Comparison of ENCODE assay signal across 26 cellular contexts in the genomic region with DNA sequence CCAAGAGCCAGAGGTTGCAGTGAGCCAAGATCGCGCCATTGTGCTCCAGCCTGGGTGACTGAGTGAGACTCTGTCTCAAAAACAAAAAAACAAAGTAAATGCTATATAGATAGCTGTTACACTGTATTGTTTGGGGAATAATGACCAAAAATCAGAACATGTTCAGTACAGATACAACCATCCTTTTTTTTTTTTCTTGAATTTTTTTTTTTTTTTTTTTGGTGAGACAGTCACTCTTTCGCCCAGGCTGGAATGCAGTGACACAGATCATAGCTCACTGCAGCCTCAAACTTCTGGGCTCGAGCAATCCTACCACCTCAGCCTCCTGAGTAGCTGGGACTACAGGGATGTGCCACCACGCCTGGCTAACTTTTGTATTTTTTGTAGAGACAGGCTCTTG.
"Had no signal": no experiment of that assay in that cellular context is flagged by ENCODE, and none has a peak within 500 bp of the region (broad histone marks: within the 10 kb centered on the region; RNA-seq: fewer than 3 reads in every experiment).

No MANE protein-coding gene starts in this region.

- H3K4me2 ChIP-seq: hepatocyte had no signal

- ATAC-seq: effector memory CD8-positive, alpha-beta T cell; esophagus mucosa; gastroesophageal sphincter; heart left ventricle; left colon; left lobe of liver; lower lobe of right lung; mucosa of descending colon; naive thymus-derived CD8-positive, alpha-beta T cell had no signal

- H2AFZ ChIP-seq: hepatocyte had no signal

- H3K9me3 ChIP-seq: colonic mucosa, esophagus squamous epithelium, gastroesophageal sphincter, heart left ventricle, left ventricle myocardium inferior, lower lobe of right lung, mucosa of descending colon had no signal

- DNase-seq: colonic mucosa; cortex of kidney; effector CD8-positive, alpha-beta T cell; effector memory CD8-positive, alpha-beta T cell; endodermal cell; erythroblast; esophagus squamous epithelium; foreskin fibroblast; hypothalamus; immature natural killer cell; islet precursor cell; kidney; kidney glomerular epithelial cell; left colon; left ventricle myocardium inferior; lower lobe of right lung; mesenchymal stem cell; mucosa of descending colon; naive B cell; naive thymus-derived CD8-positive, alpha-beta T cell had no signal

- H3K4me1 ChIP-seq: colonic mucosa, gastroesophageal sphincter, heart left ventricle, left ventricle myocardium inferior, lower lobe of right lung had no signal

- H3K36me3 ChIP-seq: colonic mucosa, esophagus squamous epithelium, gastroesophageal sphincter, heart left ventricle, left ventricle myocardium inferior, lower lobe of right lung had no signal

- H3K27ac ChIP-seq: colonic mucosa, epithelial cell of prostate, esophagus squamous epithelium, gastroesophageal sphincter, heart left ventricle, hepatocyte, left ventricle myocardium inferior, lower lobe of right lung had no signal

- H3K79me2 ChIP-seq: hepatocyte had no signal

- H3K4me3 ChIP-seq: colonic mucosa, esophagus squamous epithelium, gastroesophageal sphincter, heart left ventricle, hepatocyte, left ventricle myocardium inferior, lower lobe of right lung, mucosa of descending colon had no signal

- H3K27me3 ChIP-seq: colonic mucosa, esophagus squamous epithelium, gastroesophageal sphincter, heart left ventricle, hepatocyte had no signal
